27 cellular contexts compared by ENCODE assay signal in the genomic region with DNA sequence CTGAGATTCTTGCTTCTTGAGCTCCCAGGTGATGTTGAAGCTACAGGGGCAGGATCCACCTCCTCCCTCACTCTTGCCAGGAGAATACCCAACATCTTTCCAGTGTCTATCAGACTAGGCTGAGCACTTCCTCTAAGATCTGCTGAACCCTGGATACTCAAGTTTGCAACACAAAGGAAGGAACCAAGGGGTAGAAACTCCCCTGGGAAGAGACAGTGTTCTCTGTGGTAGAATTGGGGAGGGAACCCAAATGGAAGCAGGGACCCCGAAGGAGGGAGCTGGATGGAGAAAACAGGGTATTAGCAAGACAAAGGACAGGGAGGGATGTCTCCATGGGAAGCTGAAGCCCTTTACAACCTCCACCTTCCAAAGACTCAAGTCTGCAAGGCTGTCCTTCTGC.
"Had no signal": no experiment of that assay in that cellular context is flagged by ENCODE, and none has a peak within 500 bp of the region (broad histone marks: within the 10 kb centered on the region; RNA-seq: fewer than 3 reads in every experiment).

No MANE protein-coding gene starts in this region.

- DNase-seq: activated B cell treated with CpG ODN at 0.5 μM for 24 hours; activated CD4-positive, alpha-beta memory T cell treated with anti-CD3 and anti-CD28 coated beads for 36 hours; activated CD4-positive, alpha-beta T cell treated with anti-CD3 and anti-CD28 coated beads, Interleukin-2, amount 10 ng/mL, durations not matched to agents 7 days and 5 days; activated CD8-positive, alpha-beta memory T cell treated with anti-CD3 and anti-CD28 coated beads for 24 hours; activated gamma-delta T cell; activated naive CD4-positive, alpha-beta T cell treated with anti-CD3 and anti-CD28 coated beads, Interleukin-2, amount 10 ng/mL, durations not matched to agents 7 days and 5 days; activated naive CD8-positive, alpha-beta T cell treated with anti-CD3 and anti-CD28 coated beads for 36 hours; activated T-cell treated with anti-CD3 and anti-CD28 coated beads, Interleukin-2, amount 50 U/mL, for 4 hours; brain microvascular endothelial cell; Karpas-422; MM.1S; NCI-H1105; NCI-H1436; NCI-H1694 treated with DMSO at 0.1 percent for 48 hours; NCI-H2029 treated with DMSO at 0.1 percent for 48 hours; NCI-H345; NCI-H510A; NCI-H526 treated with DMSO at 0.1 percent for 48 hours; NCI-H82; Peyer's patch; Right ventricle myocardium superior; SJCRH30; SK-N-SH had no signal

- H3K4me1 Mint-ChIP-seq: activated B cell treated with CpG ODN at 0.5 μM for 24 hours; activated CD4-positive, alpha-beta T cell treated with anti-CD3 and anti-CD28 coated beads, Interleukin-2, amount 10 ng/mL, durations not matched to agents 7 days and 5 days; activated naive CD4-positive, alpha-beta T cell treated with anti-CD3 and anti-CD28 coated beads, Interleukin-2, amount 10 ng/mL, durations not matched to agents 7 days and 5 days; activated naive CD8-positive, alpha-beta T cell treated with anti-CD3 and anti-CD28 coated beads for 36 hours had no signal

- H3K4me1 ChIP-seq: Peyer's patch, SJCRH30 had no signal

- H3K27ac ChIP-seq: brain microvascular endothelial cell, cardiac muscle cell, Peyer's patch, RWPE1, SJCRH30 had no signal

- H3K9me2 ChIP-seq: SK-N-SH had no signal

- H3K9me3 ChIP-seq: Peyer's patch, SJCRH30, SK-N-SH had no signal

- H3K4me3 ChIP-seq: cardiac muscle cell, K562, Peyer's patch, SJCRH30 had no signal

- H3K36me3 ChIP-seq: brain microvascular endothelial cell, cardiac muscle cell, Peyer's patch, SJCRH30 had no signal

- ATAC-seq: activated T-cell treated with anti-CD3 and anti-CD28 coated beads, Interleukin-2, amount 50 U/mL, for 4 hours; K562 had no signal

- H3K27me3 Mint-ChIP-seq: activated CD4-positive, alpha-beta memory T cell treated with anti-CD3 and anti-CD28 coated beads for 36 hours; activated naive CD8-positive, alpha-beta T cell treated with anti-CD3 and anti-CD28 coated beads for 36 hours had no signal

- H3K9ac ChIP-seq: SK-N-SH had no signal

- H3K4me2 ChIP-seq: SK-N-SH had no signal

- H3K27ac Mint-ChIP-seq: activated B cell treated with CpG ODN at 0.5 μM for 24 hours; activated CD4-positive, alpha-beta memory T cell treated with anti-CD3 and anti-CD28 coated beads for 36 hours; activated CD4-positive, alpha-beta T cell treated with anti-CD3 and anti-CD28 coated beads, Interleukin-2, amount 10 ng/mL, durations not matched to agents 7 days and 5 days; activated naive CD4-positive, alpha-beta T cell treated with anti-CD3 and anti-CD28 coated beads, Interleukin-2, amount 10 ng/mL, durations not matched to agents 7 days and 5 days; activated naive CD8-positive, alpha-beta T cell treated with anti-CD3 and anti-CD28 coated beads for 36 hours; T-helper 1 cell treated with Interleukin-12 subunit alpha and Interleukin-12 subunit beta and Interleukin-4 antibody, amounts not matched to agents 30 μg/mL and 1 μg/mL, for 36 hours had no signal

- H3K27me3 ChIP-seq: brain microvascular endothelial cell, cardiac muscle cell, Peyer's patch, SJCRH30 had no signal

- H3K36me3 Mint-ChIP-seq: activated CD4-positive, alpha-beta memory T cell treated with anti-CD3 and anti-CD28 coated beads for 36 hours; activated naive CD4-positive, alpha-beta T cell treated with anti-CD3 and anti-CD28 coated beads, Interleukin-2, amount 10 ng/mL, durations not matched to agents 7 days and 5 days; activated naive CD8-positive, alpha-beta T cell treated with anti-CD3 and anti-CD28 coated beads for 36 hours had no signal

- FAIRE-seq: K562 had no signal

- H3K9me3 Mint-ChIP-seq: activated B cell treated with CpG ODN at 0.5 μM for 24 hours; activated CD4-positive, alpha-beta memory T cell treated with anti-CD3 and anti-CD28 coated beads for 36 hours; activated CD4-positive, alpha-beta T cell treated with anti-CD3 and anti-CD28 coated beads, Interleukin-2, amount 10 ng/mL, durations not matched to agents 7 days and 5 days; activated naive CD4-positive, alpha-beta T cell treated with anti-CD3 and anti-CD28 coated beads, Interleukin-2, amount 10 ng/mL, durations not matched to agents 7 days and 5 days; activated naive CD8-positive, alpha-beta T cell treated with anti-CD3 and anti-CD28 coated beads for 36 hours; activated T-cell treated with anti-CD3 and anti-CD28 coated beads, Interleukin-2, amount 50 U/mL, for 4 hours; T-helper 1 cell treated with Interleukin-12 subunit alpha and Interleukin-12 subunit beta and Interleukin-4 antibody, amounts not matched to agents 30 μg/mL and 1 μg/mL, for 36 hours had no signal

- H3K4me3 Mint-ChIP-seq: activated B cell treated with CpG ODN at 0.5 μM for 24 hours; activated CD4-positive, alpha-beta memory T cell treated with anti-CD3 and anti-CD28 coated beads for 36 hours; activated CD4-positive, alpha-beta T cell treated with anti-CD3 and anti-CD28 coated beads, Interleukin-2, amount 10 ng/mL, durations not matched to agents 7 days and 5 days; activated naive CD4-positive, alpha-beta T cell treated with anti-CD3 and anti-CD28 coated beads, Interleukin-2, amount 10 ng/mL, durations not matched to agents 7 days and 5 days; activated naive CD8-positive, alpha-beta T cell treated with anti-CD3 and anti-CD28 coated beads for 36 hours; activated T-cell treated with anti-CD3 and anti-CD28 coated beads, Interleukin-2, amount 50 U/mL, for 4 hours; T-helper 1 cell treated with Interleukin-12 subunit alpha and Interleukin-12 subunit beta and Interleukin-4 antibody, amounts not matched to agents 30 μg/mL and 1 μg/mL, for 36 hours had no signal
